In genomic region chr17:17943281-17943984, GRCh38 we compare ENCODE assay signal across 2 cellular contexts.
TF ChIP-seq lines count a peak whose summit lies in the region.

No MANE protein-coding gene starts in this region.

TF ChIP-seq in HepG2, 621 proteins besides CTCF, POLR2A, EP300 and RAD21:
- TF ChIP-seq MTF1 (CRISPR knock-in tag; IDR thresholded peaks at IDR 0.05) (no peak), PAXIP1 (CRISPR knock-in tag; conservative IDR thresholded peaks at IDR 0.05) (peak; percentile 61), SALL1 (CRISPR knock-in tag; IDR thresholded peaks at IDR 0.05) (peak; percentile 34), FOXA3 (CRISPR knock-in tag; IDR thresholded peaks at IDR 0.05) (0 out of 2 replicates have a peak, but pooled peaks have one; percentile 15), NFRKB (IDR thresholded peaks at IDR 0.05) (no peak), PAWR (CRISPR knock-in tag; IDR thresholded peaks at IDR 0.05; ENCODE audit: borderline replicate concordance) (no peak), ZNF331 (CRISPR knock-in tag; IDR thresholded peaks at IDR 0.05) (0 out of 2 replicates have a peak, but pooled peaks have one; percentile 8), ZNF792 (CRISPR knock-in tag; IDR thresholded peaks at IDR 0.05) (no peak), HNF4A (CRISPR knock-in tag; IDR thresholded peaks at IDR 0.05) (0 out of 2 replicates have a peak, but pooled peaks have one; percentile 26), ZNF557 (CRISPR knock-in tag; IDR thresholded peaks at IDR 0.05) (no peak), ZBTB8A (CRISPR knock-in tag; IDR thresholded peaks at IDR 0.05; ENCODE audit: borderline replicate concordance, low read depth) (no peak), ELF3 (CRISPR knock-in tag; IDR thresholded peaks at IDR 0.05) (0 out of 2 replicates have a peak, but pooled peaks have one; percentile 17)

TF ChIP-seq in K562, 482 proteins besides CTCF, POLR2A, EP300 and RAD21:
- TF ChIP-seq RFX7 (CRISPR knock-in tag; IDR thresholded peaks at IDR 0.05) = no peak
- TF ChIP-seq ZNF324 (CRISPR knock-in tag; IDR thresholded peaks at IDR 0.05) = peak; percentile 52; the same call in 1 of the 2 replicates
- no peak for TF ChIP-seq ZNF518B (CRISPR knock-in tag; IDR thresholded peaks at IDR 0.05)
- no peak for TF ChIP-seq HBP1 (CRISPR knock-in tag; IDR thresholded peaks at IDR 0.05)
- no peak for TF ChIP-seq EWSR1 (IDR thresholded peaks at IDR 0.05; ENCODE audit: borderline replicate concordance, low read depth, partially characterized antibody)
- no peak for TF ChIP-seq JUND (IDR thresholded peaks at IDR 0.05; ENCODE audit: borderline replicate concordance, low read depth, low read length)
- TF ChIP-seq JUND (tag; IDR thresholded peaks at IDR 0.05; ENCODE audit: borderline replicate concordance, low read depth, low read length) = no peak
- TF ChIP-seq, protein P1, sequence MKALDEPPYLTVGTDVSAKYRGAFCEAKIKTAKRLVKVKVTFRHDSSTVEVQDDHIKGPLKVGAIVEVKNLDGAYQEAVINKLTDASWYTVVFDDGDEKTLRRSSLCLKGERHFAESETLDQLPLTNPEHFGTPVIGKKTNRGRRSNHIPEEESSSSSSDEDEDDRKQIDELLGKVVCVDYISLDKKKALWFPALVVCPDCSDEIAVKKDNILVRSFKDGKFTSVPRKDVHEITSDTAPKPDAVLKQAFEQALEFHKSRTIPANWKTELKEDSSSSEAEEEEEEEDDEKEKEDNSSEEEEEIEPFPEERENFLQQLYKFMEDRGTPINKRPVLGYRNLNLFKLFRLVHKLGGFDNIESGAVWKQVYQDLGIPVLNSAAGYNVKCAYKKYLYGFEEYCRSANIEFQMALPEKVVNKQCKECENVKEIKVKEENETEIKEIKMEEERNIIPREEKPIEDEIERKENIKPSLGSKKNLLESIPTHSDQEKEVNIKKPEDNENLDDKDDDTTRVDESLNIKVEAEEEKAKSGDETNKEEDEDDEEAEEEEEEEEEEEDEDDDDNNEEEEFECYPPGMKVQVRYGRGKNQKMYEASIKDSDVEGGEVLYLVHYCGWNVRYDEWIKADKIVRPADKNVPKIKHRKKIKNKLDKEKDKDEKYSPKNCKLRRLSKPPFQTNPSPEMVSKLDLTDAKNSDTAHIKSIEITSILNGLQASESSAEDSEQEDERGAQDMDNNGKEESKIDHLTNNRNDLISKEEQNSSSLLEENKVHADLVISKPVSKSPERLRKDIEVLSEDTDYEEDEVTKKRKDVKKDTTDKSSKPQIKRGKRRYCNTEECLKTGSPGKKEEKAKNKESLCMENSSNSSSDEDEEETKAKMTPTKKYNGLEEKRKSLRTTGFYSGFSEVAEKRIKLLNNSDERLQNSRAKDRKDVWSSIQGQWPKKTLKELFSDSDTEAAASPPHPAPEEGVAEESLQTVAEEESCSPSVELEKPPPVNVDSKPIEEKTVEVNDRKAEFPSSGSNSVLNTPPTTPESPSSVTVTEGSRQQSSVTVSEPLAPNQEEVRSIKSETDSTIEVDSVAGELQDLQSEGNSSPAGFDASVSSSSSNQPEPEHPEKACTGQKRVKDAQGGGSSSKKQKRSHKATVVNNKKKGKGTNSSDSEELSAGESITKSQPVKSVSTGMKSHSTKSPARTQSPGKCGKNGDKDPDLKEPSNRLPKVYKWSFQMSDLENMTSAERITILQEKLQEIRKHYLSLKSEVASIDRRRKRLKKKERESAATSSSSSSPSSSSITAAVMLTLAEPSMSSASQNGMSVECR (CRISPR knock-in tag; IDR thresholded peaks at IDR 0.05) = no peak
- no peak for TF ChIP-seq ZSCAN29 (IDR thresholded peaks at IDR 0.05)
TF ChIP-seq in K562: peak in this region for 1.
